Comparison of ENCODE assay signal across 19 cellular contexts in genomic region chr7:128673571-128673970, GRCh38. TPM values are rescaled to one million over a fixed set of nuclear protein-coding genes. Genes with fewer than 3 reads are reported as not detected.
DNase-seq lines count a peak whose midpoint lies in the region; ATAC-seq and TF ChIP-seq lines count a peak whose summit lies in the region.
"Had no signal": no experiment of that assay in that cellular context is flagged by ENCODE, and none has a peak within 500 bp of the region (broad histone marks: within the 10 kb centered on the region; RNA-seq: fewer than 3 reads in every experiment).

No MANE protein-coding gene starts in this region.

- WGBS in psoas muscle, 3 donors, result 61 to 67% (median 64%) methylated on average over 6 of the region's 6 CpGs

- H3K36me3 ChIP-seq in Panc1 (ENCODE audit: control insufficient read depth, insufficient read depth, low read length) (no peaks in the 10 kb centered on the region), psoas muscle (ENCODE audit: insufficient read depth in 1 of 2, low read depth in 1 of 2) (peaks cover 0 to 6% of the 10 kb centered on the region in 2 donors)
- H3K36me3 ChIP-seq: BE2C had no signal

- H3K4me3 ChIP-seq in AG10803 (ENCODE audit: low read length) (no peak overlapping the region), Panc1 (ENCODE audit: low read depth in 2 of 2, low read length in 2 of 2) (no peak overlapping the region), psoas muscle (no peak overlapping the region)
- H3K4me3 ChIP-seq: GM12878 had no signal

- BruUV-seq in Panc1 (replicated peaks; lab: Mats Ljungman, UMichigan), result no TSS peak

- CTCF ChIA-PET in Panc1 (lab: Charles Lee), result interaction anchor here (0.6 kb wide), 1 partner anchor 204 kb away, joined by 3 read pairs; no protein-coding TSS in a partner anchor

- POLR2A ChIA-PET in Panc1 (lab: Charles Lee), result no interaction called here

- intact Hi-C loops in Panc1 (cut with micrococcal nuclease; ENCODE audit: unreplicated experiment), result no loop called here
- intact Hi-C loops in psoas muscle (cut with DNase I), result loop anchor here in 1 of 2 donors (5.0 kb wide), 1 partner anchor 209 kb away; no protein-coding TSS in a partner anchor

- in situ Hi-C loops in Panc1 (cut with HindIII; ENCODE audit: low pct_unique_long_range_greater_than_20kb, low sequenced_read_pairs), result no loop called here

- DNase-seq in AG10803 (ENCODE audit: low read depth), result peak; percentile 7
- no peak for DNase-seq in Panc1 (ENCODE audit: low read depth, low spot score)
- no peak for DNase-seq in endothelial cell (ENCODE audit: low spot score)
- no peak for DNase-seq in psoas muscle
- DNase-seq in stimulated activated CD4-positive, alpha-beta T cell treated with anti-CD3 and anti-CD28 coated beads, Interleukin-2, amount 100 ng/mL, for 24 hours, result no peak
- DNase-seq in HUDEP-2 (lab: John Stamatoyannopoulos, UW; ENCODE audit: unreplicated experiment in 76 of 76), result no peak
- DNase-seq: CD8-positive, alpha-beta memory T cell; COR-L47; DMS 273 treated with DMSO at 0.1 percent for 48 hours; DND-41 had no signal

- H3K9me3 Mint-ChIP-seq in endothelial cell (ENCODE audit: unreplicated experiment), result no peaks in the 10 kb centered on the region
- H3K9me3 Mint-ChIP-seq: CD4-positive, CD25-positive, alpha-beta regulatory T cell; CD8-positive, alpha-beta memory T cell; H9; IgD-negative memory B cell had no signal

- H3K36me3 Mint-ChIP-seq in endothelial cell (ENCODE audit: low read depth, unreplicated experiment), result peaks cover 4% of the 10 kb centered on the region
- H3K36me3 Mint-ChIP-seq: CD4-positive, CD25-positive, alpha-beta regulatory T cell; CD8-positive, alpha-beta memory T cell; IgD-negative memory B cell had no signal

- H3K9me3 ChIP-seq in Panc1 (ENCODE audit: control insufficient read depth, insufficient read depth, low read depth, low read length) (no peaks in the 10 kb centered on the region), psoas muscle (no peaks in the 10 kb centered on the region)
- H3K9me3 ChIP-seq: BE2C had no signal

- no peak overlapping the region for H3K4me3 Mint-ChIP-seq in endothelial cell (ENCODE audit: unreplicated experiment)
- H3K4me3 Mint-ChIP-seq: H9, IgD-negative memory B cell had no signal

- no peaks in the 10 kb centered on the region for H3K27me3 ChIP-seq in Panc1 (ENCODE audit: control insufficient read depth, insufficient read depth, low read length)
- H3K27me3 ChIP-seq in psoas muscle (ENCODE audit: insufficient read depth in 3 of 3, low read length in 2 of 3), result no peaks in the 10 kb centered on the region
- H3K27me3 ChIP-seq: BE2C had no signal

- H3K27ac ChIP-seq in Panc1 (ENCODE audit: low read length) (no peak overlapping the region), psoas muscle (no peak overlapping the region)

- TF ChIP-seq CTCF in AG10803 (conservative IDR thresholded peaks at IDR 0.05; ENCODE audit: low read length) (no peak), Panc1 (IDR thresholded peaks at IDR 0.05) (no peak), endothelial cell (IDR thresholded peaks at IDR 0.05; ENCODE audit: unreplicated experiment) (no peak), psoas muscle (IDR thresholded peaks at IDR 0.05) (no peak)

- peak overlapping the region; percentile 30 for H3K27ac Mint-ChIP-seq in endothelial cell (ENCODE audit: unreplicated experiment)
- H3K27ac Mint-ChIP-seq: CD8-positive, alpha-beta memory T cell; H9; IgD-negative memory B cell had no signal

- H3K27me3 Mint-ChIP-seq in endothelial cell (ENCODE audit: unreplicated experiment), result peaks cover 9% of the 10 kb centered on the region
- H3K27me3 Mint-ChIP-seq: IgD-negative memory B cell had no signal

- H3K4me1 ChIP-seq in Panc1 (ENCODE audit: control insufficient read depth, insufficient read depth, low read length) (no peaks in the 10 kb centered on the region), psoas muscle (peaks cover 14% of the 10 kb centered on the region)

- ATAC-seq in Panc1, result 0 out of 2 replicates have a peak, but pooled peaks have one; percentile 7
- ATAC-seq in psoas muscle, result peak; percentile 74 to 84 (median 79)
- ATAC-seq in GM18498 (IDR thresholded peaks at IDR 0.05; ENCODE audit: unreplicated experiment), result no peak

- H3K4me1 Mint-ChIP-seq in endothelial cell (ENCODE audit: unreplicated experiment), result peaks cover 8% of the 10 kb centered on the region

RNA-seq across cellular contexts. Expression of gene GARIN1A, which starts 1.5 kb away (rescaled TPM):
- total RNA-seq in Panc1 (2021; ENCODE audit: unreplicated experiment) (1.2 TPM), endothelial cell (ENCODE audit: unreplicated experiment) (4.3 TPM), psoas muscle (1 to 10 TPM in 2 of 4 donors, under 1 TPM in 2; 0.82 to 3.3 (median 1.7) TPM)
- polyA plus RNA-seq in Panc1 (2012; ENCODE audit: insufficient read length), result 1.4 TPM
- under 1 TPM; 0.27 to 0.62 (median 0.42) TPM for polyA plus RNA-seq in psoas muscle
- total RNA-seq: A172, HepG2 had no signal
- polyA plus RNA-seq: H1 had no signal
